ENCODE assay signal across 11 cellular contexts in genomic region chr10:80154978-80155695, GRCh38. TPM values are rescaled to one million over a fixed set of nuclear protein-coding genes. Genes with fewer than 3 reads are reported as not detected.
A peak's percentile ranks its signal among the peaks of the same experiment; 100 is the strongest.
DNase-seq lines count a peak whose midpoint lies in the region; ATAC-seq, FAIRE-seq and TF ChIP-seq lines count a peak whose summit lies in the region.
"Had no signal": no experiment of that assay in that cellular context is flagged by ENCODE, and none has a peak within 500 bp of the region (broad histone marks: within the 10 kb centered on the region; RNA-seq: fewer than 3 reads in every experiment).

No MANE protein-coding gene starts in this region.

- H3K4me1 ChIP-seq in H1 (replicated peaks in 1 of 4; ENCODE audit: control insufficient read depth in 3 of 4, insufficient read depth in 4 of 4, low read length in 3 of 4) = no peaks in the 10 kb centered on the region

- no peak overlapping the region for H3K4ac ChIP-seq in H1 (replicated peaks; ENCODE audit: insufficient read length, low read depth, low read length)

- no peak for TF ChIP-seq RAD21 in H1 (IDR thresholded peaks at IDR 0.05 in 1 of 2, conservative IDR thresholded peaks at IDR 0.05 in 1 of 2; ENCODE audit: low read depth in 2 of 2, low read length in 2 of 2)

- H2BK120ac ChIP-seq in H1 (replicated peaks; ENCODE audit: low read depth, low read length) = no peak overlapping the region

- no peak overlapping the region for H3K56ac ChIP-seq in H1 (replicated peaks; ENCODE audit: insufficient read length, low read depth, low read length)

- POLR2A ChIA-PET in H1 (lab: Charles Lee; ENCODE audit: partially characterized antibody) = no interaction called here

- no peaks in the 10 kb centered on the region for H3K23me2 ChIP-seq in H1 (ENCODE audit: low read depth, low read length)

- H3K27ac ChIP-seq in H1 (ENCODE audit: low read depth, low read length) = no peak overlapping the region
- H3K27ac ChIP-seq: SK-N-MC had no signal

- H3K9ac ChIP-seq in H1 (replicated peaks in 1 of 4; ENCODE audit: extremely low read depth in 1 of 4, low read depth in 3 of 4, low read length in 3 of 4) = no peak overlapping the region

- no peak overlapping the region for H3K23ac ChIP-seq in H1 (ENCODE audit: insufficient read length)

- TF ChIP-seq POLR2A in H1 (IDR thresholded peaks at IDR 0.05; ENCODE audit: control extremely low read depth in 1 of 2, low read depth in 2 of 2, low read length in 2 of 2) = no peak

- no peaks in the 10 kb centered on the region for H3K79me2 ChIP-seq in H1 (ENCODE audit: control insufficient read depth in 1 of 2, insufficient read depth in 2 of 2, low read length in 2 of 2)

- no peak overlapping the region for H3K18ac ChIP-seq in H1 (ENCODE audit: extremely low read depth, low read length)

- CTCF ChIA-PET in H1 (lab: Charles Lee; ENCODE audit: partially characterized antibody) = interaction anchor here (0.8 to 9.8 kb wide), 5 partner anchors 12 to 67 kb away, joined by 3 to 59 read pairs (median 6); no protein-coding TSS in a partner anchor

- no peak for TF ChIP-seq EP300 in H1 (IDR thresholded peaks at IDR 0.05; ENCODE audit: borderline replicate concordance in 1 of 2, low read depth in 2 of 2, low read length in 2 of 2)

- H3K4me3 ChIP-seq in AG09309 (ENCODE audit: control insufficient read depth, low read depth, low read length) (no peak overlapping the region), MG63 (no peak overlapping the region), H1 (ENCODE audit: extremely low read depth in 1 of 4, insufficient read depth in 2 of 4, low read depth in 3 of 4, low read length in 4 of 4) (no peak overlapping the region)
- H3K4me3 ChIP-seq: SK-N-MC had no signal

- no peaks in the 10 kb centered on the region; the same call in 1 of the 2 replicates for H3K79me1 ChIP-seq in H1 (ENCODE audit: low read depth, low read length)

- H2AK5ac ChIP-seq in H1 (ENCODE audit: low read depth, low read length) = no peak overlapping the region

- no peak for FAIRE-seq in H1 (lab: Jason Lieb, UNC)

- H4K8ac ChIP-seq in H1 (ENCODE audit: extremely low read depth, insufficient read depth, low read length) = 0 out of 2 replicates have a peak overlapping the region, but pooled peaks have one; percentile 12

- ATAC-seq in GM19395 (IDR thresholded peaks at IDR 0.05; ENCODE audit: unreplicated experiment) = no peak
- no peak for ATAC-seq in HG03045 (IDR thresholded peaks at IDR 0.05; ENCODE audit: unreplicated experiment)
- ATAC-seq: HCT116 had no signal

- H3K36me3 ChIP-seq in MG63 (peaks cover 93% of the 10 kb centered on the region), H1 (ENCODE audit: control insufficient read depth in 2 of 4, insufficient read depth in 4 of 4, low read length in 3 of 4) (peaks cover 5 to 20% (median 11%) of the 10 kb centered on the region in 4 experiments; a peak in 6 of 8 replicates)

- H3K9me3 ChIP-seq in MG63 (peaks cover 7% of the 10 kb centered on the region; the same call in 1 of the 2 replicates), H1 (ENCODE audit: insufficient read depth in 2 of 2, low read depth in 1 of 2, low read length in 1 of 2) (no peaks in the 10 kb centered on the region)

- DNase-seq in AG09309 (ENCODE audit: low read depth) = peak; percentile 85
- peak; percentile 91 for DNase-seq in MG63
- DNase-seq in H1 (ENCODE audit: low read depth in 1 of 2, low spot score in 2 of 2) = no peak
- peak; percentile 36 for DNase-seq in occipital lobe (lab: John Stamatoyannopoulos, UW)
- DNase-seq in COR-L47 (lab: John Stamatoyannopoulos, UW) = no peak
- no peak for DNase-seq in Kasumi-1 (lab: John Stamatoyannopoulos, UW)
- DNase-seq: GF-D8 had no signal

- peaks cover 2 to 4% of the 10 kb centered on the region in 2 experiments for H4K20me1 ChIP-seq in H1 (replicated peaks in 1 of 2; ENCODE audit: control insufficient read depth in 1 of 2, insufficient read depth in 2 of 2, low read length in 2 of 2)

- TF ChIP-seq CTCF in AG09309 (IDR thresholded peaks at IDR 0.05; ENCODE audit: control insufficient read depth, insufficient read depth, low read depth, low read length, missing control alignments) (no peak), H1 (IDR thresholded peaks at IDR 0.05; ENCODE audit: control extremely low read depth in 1 of 3, insufficient read depth in 1 of 3, low read depth in 1 of 3, low read length in 3 of 3) (no peak)

- H2BK12ac ChIP-seq in H1 (ENCODE audit: low read depth, low read length) = no peak overlapping the region

- no peaks in the 10 kb centered on the region for H3K27me3 ChIP-seq in MG63
- no peaks in the 10 kb centered on the region for H3K27me3 ChIP-seq in H1 (replicated peaks in 1 of 4; ENCODE audit: control insufficient read depth in 3 of 4, extremely low read depth in 1 of 4, insufficient read depth in 3 of 4, low read length in 3 of 4)

- no peak overlapping the region for H3K14ac ChIP-seq in H1 (ENCODE audit: insufficient read length)

- no peak overlapping the region for H4K5ac ChIP-seq in H1 (ENCODE audit: insufficient read length, low read depth, low read length)

- 86% methylated on average over 10 of the region's 10 CpGs; no CpG with 5 or more reads in 1 of the 2 experiments for WGBS in H1 (ENCODE audit: extremely low coverage in 1 of 2, insufficient coverage in 1 of 2, insufficient read length in 1 of 2, insufficient replicate concordance in 2 of 2, low coverage in 1 of 2, low lambda C conversion rate in 2 of 2, missing lambda C conversion rate in 1 of 2), 2 experiments

- no peak overlapping the region for H2BK15ac ChIP-seq in H1 (ENCODE audit: low read length)

- H2BK20ac ChIP-seq in H1 (ENCODE audit: low read length) = no peak overlapping the region

- no peak overlapping the region for H2AFZ ChIP-seq in H1 (ENCODE audit: low read length)

- H3K4me2 ChIP-seq in H1 (ENCODE audit: insufficient read depth in 1 of 2, low read depth in 2 of 2, low read length in 2 of 2) = no peak overlapping the region

- H2BK5ac ChIP-seq in H1 (ENCODE audit: low read depth, low read length) = no peak overlapping the region

- no peak overlapping the region for H4K91ac ChIP-seq in H1 (replicated peaks; ENCODE audit: insufficient read length, low read length)

TF ChIP-seq in H1, 55 proteins besides CTCF, POLR2A, EP300 and RAD21:
- TF ChIP-seq TBP (IDR thresholded peaks at IDR 0.05; ENCODE audit: low read depth, low read length) = no peak
- TF ChIP-seq HDAC6 (IDR thresholded peaks at IDR 0.05; ENCODE audit: low read depth, low read length) = no peak
- TF ChIP-seq YY1 (IDR thresholded peaks at IDR 0.05; ENCODE audit: low read depth, low read length) = no peak
- TF ChIP-seq TEAD4 (IDR thresholded peaks at IDR 0.05; ENCODE audit: low read depth, low read length) = no peak
- no peak for TF ChIP-seq GABPA (IDR thresholded peaks at IDR 0.05; ENCODE audit: borderline replicate concordance, insufficient read depth, low read length)
- no peak for TF ChIP-seq PHF8 (conservative IDR thresholded peaks at IDR 0.05; ENCODE audit: low read depth, low read length)
- no peak for TF ChIP-seq SP4 (IDR thresholded peaks at IDR 0.05; ENCODE audit: low read length)

RNA-seq across cellular contexts. Expression of gene PLAC9, which starts 22.6 kb away (rescaled TPM):
- total RNA-seq in MG63 (2014; rRNA removed; shearing (Covaris generic); ENCODE audit: low replicate concordance) = 2.8 and 3.8 TPM in 2 replicates
- total RNA-seq in H1 (2021; fragmentation: NEBNext Ultra II Directional; extraction: Animal tissue kit (Norgen Biotek cat#: 25700)) = 12.4 and 16.7 TPM in 2 replicates
- polyA plus RNA-seq in H1 (2011; rRNA removed) = 8.4 and 12.9 TPM in 2 replicates
- polyA plus RNA-seq in H1 (2011; cell fraction: cytosol; rRNA removed) = 7.4 TPM
- polyA plus RNA-seq in H1 (2011; cell fraction: nucleus; rRNA removed) = 9.3 TPM
- polyA plus RNA-seq in H1 (2012, experiment 1 of 2) = 8.1 to 17.1 TPM (median 14.4 TPM) in 4 replicates
- 16.4 TPM for polyA plus RNA-seq in H1 (2012, experiment 2 of 2)
- 10.9 TPM for polyA plus RNA-seq in H1 (2013, experiment 1 of 2)
- 10.9 TPM for polyA plus RNA-seq in H1 (2013, experiment 2 of 2)
- polyA minus RNA-seq in H1 (2011; rRNA and poly(A)+ RNA removed) = 1.2 and 1.8 TPM in 2 replicates
- polyA minus RNA-seq in H1 (2011; cell fraction: cytosol; rRNA and poly(A)+ RNA removed) = 3.3 TPM
- 2.9 TPM for polyA minus RNA-seq in H1 (2011; cell fraction: nucleus; rRNA and poly(A)+ RNA removed)
- total RNA-seq in occipital lobe = 1.6 TPM

RNA-seq across cellular contexts. Expression of gene ANXA11, which starts 50.2 kb away (rescaled TPM):
- 106 and 198 TPM in 2 replicates for total RNA-seq in MG63 (2014; rRNA removed; shearing (Covaris generic); ENCODE audit: low replicate concordance)
- 70.6 and 84.9 TPM in 2 replicates for total RNA-seq in H1 (2021; fragmentation: NEBNext Ultra II Directional; extraction: Animal tissue kit (Norgen Biotek cat#: 25700))
- 40.5 and 58.7 TPM in 2 replicates for polyA plus RNA-seq in H1 (2011; rRNA removed)
- 38.1 TPM for polyA plus RNA-seq in H1 (2011; cell fraction: cytosol; rRNA removed)
- 50.9 TPM for polyA plus RNA-seq in H1 (2011; cell fraction: nucleus; rRNA removed)
- 113 to 134 TPM (median 126 TPM) in 4 replicates for polyA plus RNA-seq in H1 (2012, experiment 1 of 2)
- 58.1 TPM for polyA plus RNA-seq in H1 (2012, experiment 2 of 2)
- polyA plus RNA-seq in H1 (2013, experiment 1 of 2) = 193 TPM
- 199 TPM for polyA plus RNA-seq in H1 (2013, experiment 2 of 2)
- polyA minus RNA-seq in H1 (2011; rRNA and poly(A)+ RNA removed) = 27.2 and 42.8 TPM in 2 replicates
- polyA minus RNA-seq in H1 (2011; cell fraction: cytosol; rRNA and poly(A)+ RNA removed) = 29.3 TPM
- polyA minus RNA-seq in H1 (2011; cell fraction: nucleus; rRNA and poly(A)+ RNA removed) = 26.1 TPM
- total RNA-seq in occipital lobe = 2.3 TPM

Comparison
In these comparisons a context has a peak if more than half of its experiments do, and no peak if none do; other contexts are left out.
1. DNase-seq: peak in AG09309 (single experiment), MG63 (single experiment) and occipital lobe (single experiment); none in H1 (0 of 2), COR-L47 (single experiment) and Kasumi-1 (0 of 2).
2. RNA of gene ANXA11, which starts 50.2 kb away (total RNA-seq): 106 to 198 TPM in MG63 and 70.6 to 84.9 TPM in H1; 2.3 TPM in occipital lobe (single experiment); every median in the first group is over 10 times any median in the second.